27 cellular contexts compared by ENCODE assay signal in the genomic region with DNA sequence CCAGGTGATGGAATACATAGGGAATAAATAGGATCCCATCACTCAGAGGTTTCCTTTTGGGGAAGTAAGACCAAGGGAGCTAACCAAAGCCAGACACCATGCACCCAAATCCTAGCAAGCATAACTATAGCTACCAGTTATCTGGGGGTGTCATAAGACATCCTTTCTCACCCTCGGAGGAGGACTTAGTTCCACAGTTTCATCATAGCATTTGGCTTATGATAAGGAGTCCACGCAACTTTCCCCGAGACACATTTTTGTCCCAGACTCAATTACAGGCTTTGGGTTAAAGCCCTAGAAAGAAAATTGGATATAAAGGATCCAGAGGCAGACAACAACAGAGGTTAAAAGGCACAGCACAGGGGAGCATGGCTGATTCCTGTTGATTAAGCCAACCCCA.
"Had no signal": no experiment of that assay in that cellular context is flagged by ENCODE, and none has a peak within 500 bp of the region (broad histone marks: within the 10 kb centered on the region; RNA-seq: fewer than 3 reads in every experiment).

No MANE protein-coding gene starts in this region.

- H3K4me3 ChIP-seq: psoas muscle, right lobe of liver, sigmoid colon, spleen, suprapubic skin, testis, tibial artery, transverse colon, upper lobe of left lung, vagina had no signal

- DNase-seq: naive thymus-derived CD8-positive, alpha-beta T cell; nephron progenitor cell; nucleus accumbens; posterior cingulate gyrus; psoas muscle; right cardiac atrium; right lobe of liver; sigmoid colon; small intestine; spleen; stimulated activated CD4-positive, alpha-beta T cell treated with anti-CD3 and anti-CD28 coated beads, Interleukin-12 subunit alpha, Interleukin-12 subunit beta, amount 100 ng/mL, for 4 hours; stimulated activated CD4-positive, alpha-beta T cell treated with anti-CD3 and anti-CD28 coated beads, Interleukin-1b, Interleukin-23, amount 100 ng/mL, for 48 hours; stimulated activated CD4-positive, alpha-beta T cell treated with anti-CD3 and anti-CD28 coated beads, Interleukin-4, amount 100 ng/mL, for 1 hour; stimulated activated CD4-positive, alpha-beta T cell treated with anti-CD3 and anti-CD28 coated beads, Interleukin-4, amount 100 ng/mL, for 4 hours; stimulated activated CD8-positive, alpha-beta memory T cell treated with anti-CD3 and anti-CD28 coated beads, Interleukin-4, amount 100 ng/mL, for 48 hours; stimulated activated naive CD4-positive, alpha-beta T cell; stimulated activated naive CD8-positive, alpha-beta T cell treated with anti-CD3 and anti-CD28 coated beads, Interleukin-15, amount 100 ng/mL, for 72 hours; stimulated activated naive CD8-positive, alpha-beta T cell treated with anti-CD3 and anti-CD28 coated beads, Interleukin-15, Interleukin-2, amounts not matched to agents 100 U/mL and 50 U/mL, for 24 hours; substantia nigra; testis; tibial artery; transverse colon; upper lobe of left lung had no signal

- H3K9me3 ChIP-seq: neutrophil, psoas muscle, right lobe of liver, suprapubic skin, testis, vagina had no signal

- H3K27ac ChIP-seq: neutrophil, parathyroid adenoma, psoas muscle, right lobe of liver, sigmoid colon, spleen, suprapubic skin, testis, tibial artery, transverse colon, upper lobe of left lung, vagina had no signal

- H3K79me2 ChIP-seq: parathyroid adenoma had no signal

- H3K27me3 ChIP-seq: neutrophil, right lobe of liver, sigmoid colon, spleen, suprapubic skin, testis, tibial artery, transverse colon, upper lobe of left lung, vagina had no signal

- H3K4me1 ChIP-seq: psoas muscle, sigmoid colon, spleen, suprapubic skin, testis, tibial artery, transverse colon, upper lobe of left lung had no signal

- H2AFZ ChIP-seq: parathyroid adenoma had no signal

- H3K9ac ChIP-seq: parathyroid adenoma had no signal

- H3K36me3 ChIP-seq: neutrophil, right lobe of liver, sigmoid colon, spleen, suprapubic skin, tibial artery, transverse colon, upper lobe of left lung, vagina had no signal
